In genomic region chr15:66679657-66680108, GRCh38 we compare ENCODE assay signal across 1 cellular context.
A peak's percentile ranks its signal among the peaks of the same experiment; 100 is the strongest.
TF ChIP-seq lines count a peak whose summit lies in the region.

No MANE protein-coding gene starts in this region.

TF ChIP-seq in K562, 482 proteins besides CTCF, POLR2A, EP300 and RAD21 (continued from another document):
- peak; percentile 86; the same call in 1 of the 2 replicates for TF ChIP-seq ZNF449 (CRISPR knock-in tag; IDR thresholded peaks at IDR 0.05)
- TF ChIP-seq HDGF (IDR thresholded peaks at IDR 0.05): no peak
- TF ChIP-seq SMAD3 (CRISPR knock-in tag; conservative IDR thresholded peaks at IDR 0.05): peak; percentile 67; the same call in 1 of the 2 replicates
- peak; percentile 94 for TF ChIP-seq SMARCC2 (IDR thresholded peaks at IDR 0.05; ENCODE audit: low read depth)
- no peak for TF ChIP-seq SAP30 (IDR thresholded peaks at IDR 0.05; ENCODE audit: borderline replicate concordance, insufficient read depth, low read depth, low read length, poor library complexity, severe bottlenecking)
